28 cellular contexts compared by ENCODE assay signal in genomic region chr4:186778134-186778533, GRCh38. TPM values are rescaled to one million over a fixed set of nuclear protein-coding genes. Genes with fewer than 3 reads are reported as not detected.
DNase-seq lines count a peak whose midpoint lies in the region; ATAC-seq, FAIRE-seq and TF ChIP-seq lines count a peak whose summit lies in the region.
"Had no signal": no experiment of that assay in that cellular context is flagged by ENCODE, and none has a peak within 500 bp of the region (broad histone marks: within the 10 kb centered on the region; RNA-seq: fewer than 3 reads in every experiment).

No MANE protein-coding gene starts in this region.

- no peaks in the 10 kb centered on the region for H4K20me1 ChIP-seq in Loucy (ENCODE audit: insufficient read depth, low read length, poor library complexity, severe bottlenecking)
- no peaks in the 10 kb centered on the region for H4K20me1 ChIP-seq in K562 (replicated peaks; ENCODE audit: control insufficient read depth, insufficient read depth, low read length)

- no peaks in the 10 kb centered on the region for H3K79me2 ChIP-seq in Loucy (ENCODE audit: insufficient read depth, low read length)
- H3K79me2 ChIP-seq in K562 (ENCODE audit: control insufficient read depth, insufficient read depth, low read length) = no peaks in the 10 kb centered on the region

- no peak overlapping the region for H3K4me2 ChIP-seq in Loucy (ENCODE audit: low read depth, low read length, poor library complexity, severe bottlenecking)
- no peak overlapping the region for H3K4me2 ChIP-seq in K562 (ENCODE audit: insufficient read depth, low read length)
- H3K4me2 ChIP-seq: SK-N-SH had no signal

- TF ChIP-seq EP300 in K562 (IDR thresholded peaks at IDR 0.05; ENCODE audit: low read length) = no peak

- no peak overlapping the region for H3K27ac Mint-ChIP-seq in naive thymus-derived CD8-positive, alpha-beta T cell
- H3K27ac Mint-ChIP-seq: CD4-positive, CD25-positive, alpha-beta regulatory T cell; T-helper 17 cell had no signal

- H3K4me3 ChIP-seq in Loucy (ENCODE audit: low read length, poor library complexity, severe bottlenecking) = no peak overlapping the region
- no peak overlapping the region for H3K4me3 ChIP-seq in K562

- in situ Hi-C loops in K562 (cut with MboI) = no loop called here

- TF ChIP-seq POLR2A in K562 (conservative IDR thresholded peaks at IDR 0.05) = no peak

- no peaks in the 10 kb centered on the region for H3K36me3 ChIP-seq in Loucy (ENCODE audit: insufficient read depth, low read length)
- H3K36me3 ChIP-seq in K562 (ENCODE audit: control insufficient read depth, insufficient read depth, low read length) = no peaks in the 10 kb centered on the region
- H3K36me3 ChIP-seq: BE2C had no signal

- no peaks in the 10 kb centered on the region for H3K36me3 Mint-ChIP-seq in naive thymus-derived CD8-positive, alpha-beta T cell
- H3K36me3 Mint-ChIP-seq: CD4-positive, CD25-positive, alpha-beta regulatory T cell had no signal

- H3K9me3 Mint-ChIP-seq in naive thymus-derived CD8-positive, alpha-beta T cell = peaks cover 3 to 25% (median 11%) of the 10 kb centered on the region in 9 donors

- no peaks in the 10 kb centered on the region for H3K27me3 ChIP-seq in Loucy (ENCODE audit: insufficient read depth, low read length, poor library complexity, severe bottlenecking)
- H3K27me3 ChIP-seq in K562 (ENCODE audit: control insufficient read depth in 2 of 2, insufficient read depth in 2 of 2, low read length in 2 of 2) = no peaks in the 10 kb centered on the region; a peak in 1 of 5 replicates
- H3K27me3 ChIP-seq: BE2C had no signal

- intact Hi-C loops in K562 (cut with micrococcal nuclease) = loop anchor here (5.0 kb wide), 1 partner anchor 109 kb away; no protein-coding TSS in a partner anchor

- H3K27ac ChIP-seq in K562 (ENCODE audit: extremely low read depth, low read depth, low read length) = no peak overlapping the region

- H3K27me3 Mint-ChIP-seq in naive thymus-derived CD8-positive, alpha-beta T cell = peaks cover 0 to 11% (median 0%) of the 10 kb centered on the region in 5 donors
- H3K27me3 Mint-ChIP-seq: CD4-positive, CD25-positive, alpha-beta regulatory T cell; T-helper 17 cell had no signal

- no peaks in the 10 kb centered on the region for H3F3A ChIP-seq in Loucy (ENCODE audit: low read depth)

- ATAC-seq in K562 (no peak), GM19351 (IDR thresholded peaks at IDR 0.05; ENCODE audit: unreplicated experiment) (no peak)
- no peak for ATAC-seq in naive thymus-derived CD8-positive, alpha-beta T cell
- ATAC-seq: T-helper 17 cell had no signal

- CTCF ChIA-PET in K562 (lab: Yijun Ruan, JAX; ENCODE audit: low intra/inter-chr PET ratio) = no interaction called here

- H3K9me1 ChIP-seq in K562 (ENCODE audit: control insufficient read depth, insufficient read depth, low read length) = no peaks in the 10 kb centered on the region

- H3K9me2 ChIP-seq in Loucy (replicated peaks; ENCODE audit: low read depth, low read length) = no peaks in the 10 kb centered on the region
- H3K9me2 ChIP-seq: SK-N-SH had no signal

- TF ChIP-seq RAD21 in K562 (CRISPR knock-in tag; conservative IDR thresholded peaks at IDR 0.05 in 1 of 2, IDR thresholded peaks at IDR 0.05 in 1 of 2) = no peak

- H3K4me3 Mint-ChIP-seq in naive thymus-derived CD8-positive, alpha-beta T cell = no peak overlapping the region
- H3K4me3 Mint-ChIP-seq: CD4-positive, CD25-positive, alpha-beta regulatory T cell; T-helper 17 cell had no signal

- peak; percentile 21; the same call in 1 of the 2 replicates for TF ChIP-seq CTCF in Loucy (conservative IDR thresholded peaks at IDR 0.05; ENCODE audit: low read length)
- no peak for TF ChIP-seq CTCF in K562 (IDR thresholded peaks at IDR 0.05 in 2 of 3, conservative IDR thresholded peaks at IDR 0.05 in 1 of 3; ENCODE audit: insufficient read depth in 2 of 3, low read depth in 1 of 3, low read length in 3 of 3)

- H3K9ac ChIP-seq in Loucy (ENCODE audit: low read depth, low read length, poor library complexity, severe bottlenecking) (no peak overlapping the region), K562 (ENCODE audit: insufficient read depth in 1 of 2, low read depth in 2 of 2, low read length in 2 of 2) (no peak overlapping the region)
- H3K9ac ChIP-seq: SK-N-SH had no signal

- H3K9me3 ChIP-seq in Loucy (ENCODE audit: insufficient read depth, low read depth, low read length) (no peaks in the 10 kb centered on the region), K562 (replicated peaks; ENCODE audit: control insufficient read depth, insufficient read depth, low read depth, low read length) (no peaks in the 10 kb centered on the region)
- H3K9me3 ChIP-seq: BE2C, SK-N-SH had no signal

- H3K4me1 ChIP-seq in Loucy (ENCODE audit: insufficient read depth, low read length, poor library complexity, severe bottlenecking) (peaks cover 13% of the 10 kb centered on the region), K562 (replicated peaks in 1 of 2; ENCODE audit: control insufficient read depth in 2 of 2, insufficient read depth in 2 of 2, low read length in 2 of 2) (no peaks in the 10 kb centered on the region; a peak in 1 of 5 replicates)
- H3K4me1 ChIP-seq: BE2C had no signal

- WGBS in K562 (ENCODE audit: insufficient coverage, low coverage, missing lambda C conversion rate) = 48% methylated on average over 6 of the region's 7 CpGs

- H2AFZ ChIP-seq in Loucy (ENCODE audit: low read length) = peak overlapping the region; percentile 42
- H2AFZ ChIP-seq in K562 (ENCODE audit: low read depth, low read length) = peak overlapping the region; percentile 47

- DNase-seq in NOMO-1 treated with DMSO at 0.1 percent for 48 hours (lab: John Stamatoyannopoulos, UW; ENCODE audit: unreplicated experiment) (peak; percentile 64), NOMO-1 treated with dmso at 0.1 percent for 144 hours (lab: John Stamatoyannopoulos, UW; ENCODE audit: unreplicated experiment) (no peak), K562 (ENCODE audit: extremely low read depth in 1 of 4, low spot score in 3 of 4) (no peak), NCI-H146 treated with DMSO at 0.1 percent for 48 hours (lab: John Stamatoyannopoulos, UW; ENCODE audit: unreplicated experiment) (no peak)
- DNase-seq in activated CD4-positive, alpha-beta T cell treated with anti-CD3 and anti-CD28 coated beads for 1 hour = no peak
- no peak for DNase-seq in naive thymus-derived CD8-positive, alpha-beta T cell
- DNase-seq: 8988T; ACHN; BE2C; CD4-positive, CD25-positive, alpha-beta regulatory T cell; DMS153; DND-41; GOT3; HCEC 1CT; NCI-H1048; NCI-H1417 treated with DMSO at 0.1 percent for 48 hours; NCI-H187; NCI-H2081 treated with DMSO at 0.1 percent for 48 hours; NCI-H2171; NCI-H226; NCI-H510A; NCI-H69; SK-N-SH; T-helper 17 cell had no signal

- BruUV-seq in K562 (replicated peaks; lab: Mats Ljungman, UMichigan) = no TSS peak

- POLR2A ChIA-PET in K562 (lab: Yijun Ruan, JAX) = interaction anchor here (1.1 kb wide), 1 partner anchor 14 kb away, joined by 3 read pairs; no protein-coding TSS in a partner anchor
- POLR2A ChIA-PET in naive thymus-derived CD8-positive, alpha-beta T cell (lab: Charles Lee) = no interaction called here

- H3K4me1 Mint-ChIP-seq in naive thymus-derived CD8-positive, alpha-beta T cell = no peaks in the 10 kb centered on the region
- H3K4me1 Mint-ChIP-seq: CD4-positive, CD25-positive, alpha-beta regulatory T cell; T-helper 17 cell had no signal

- no peak for FAIRE-seq in K562 (lab: Jason Lieb, UNC)
- FAIRE-seq: GM18507, RCC 7860 had no signal

TF ChIP-seq in K562, 482 proteins besides CTCF, POLR2A, EP300 and RAD21:
- TF ChIP-seq ZNF518B (CRISPR knock-in tag; IDR thresholded peaks at IDR 0.05) = no peak

RNA-seq across cellular contexts. Expression of gene FAT1, which starts 54.5 kb away (rescaled TPM):
- 34.3 and 56.3 TPM in 2 replicates for total RNA-seq in K562 (2011; cell fraction: chromatin; rRNA removed; ENCODE audit: low replicate concordance)
- 21.5 and 28.3 TPM in 2 replicates for total RNA-seq in K562 (2011; cell fraction: nucleolus; rRNA removed)
- total RNA-seq in K562 (2011; cell fraction: nucleoplasm; rRNA removed) = 26.8 and 46.9 TPM in 2 replicates
- 22.8 and 23.3 TPM in 2 replicates for total RNA-seq in K562 (2014; rRNA removed)
- total RNA-seq in K562 (2014; rRNA removed; fragmentation: Illumina TruSeq; extraction: Trizol) = 21.4 and 25.5 TPM in 2 replicates
- 36.0 and 38.4 TPM in 2 replicates for total RNA-seq in K562 (2015; rRNA removed; fragmentation: Illumina TruSeq; extraction: Trizol)
- 30.0 and 31.4 TPM in 2 replicates for total RNA-seq in K562 (2021)
- 12.2 and 13.9 TPM in 2 replicates for polyA plus RNA-seq in K562 (2011; rRNA removed)
- 11.8 and 14.6 TPM in 2 replicates for polyA plus RNA-seq in K562 (2011; cell fraction: cytosol; rRNA removed)
- 18.0 and 35.1 TPM in 2 replicates for polyA plus RNA-seq in K562 (2011; cell fraction: nucleus; rRNA removed)
- polyA plus RNA-seq in K562 (2012) = 14.4 and 20.2 TPM in 2 replicates
- polyA plus RNA-seq in K562 (2014; fragmentation: Illumina TruSeq; extraction: Trizol) = 19.3 and 24.9 TPM in 2 replicates
- 1 to 10 TPM; 6.0 to 8.3 TPM for polyA plus RNA-seq in K562 (2014; fragmentation: Nextera tagmentation; extraction: Ambion mirVana)
- polyA plus RNA-seq in K562 (2014; rRNA removed) = 9.3 and 12.2 TPM in 2 replicates
- 100 and 106 TPM in 2 replicates for polyA minus RNA-seq in K562 (2011; rRNA and poly(A)+ RNA removed)
- polyA minus RNA-seq in K562 (2011; cell fraction: cytosol; rRNA and poly(A)+ RNA removed) = 40.0 and 46.9 TPM in 2 replicates
- polyA minus RNA-seq in K562 (2011; cell fraction: nucleus; rRNA and poly(A)+ RNA removed) = 23.8 and 27.2 TPM in 2 replicates
- not detected for total RNA-seq in naive thymus-derived CD8-positive, alpha-beta T cell
- not detected for polyA plus RNA-seq in naive thymus-derived CD8-positive, alpha-beta T cell
- total RNA-seq: CD4-positive, CD25-positive, alpha-beta regulatory T cell; T-helper 17 cell had no signal

Comparison
In these comparisons a context has a peak if more than half of its experiments do, and no peak if none do; other contexts are left out.
1. RNA of gene FAT1, which starts 54.5 kb away (total RNA-seq): 21.4 to 56.3 TPM in K562; not detected in naive thymus-derived CD8-positive, alpha-beta T cell; every median in the first group is over 10 times any median in the second.